6 cellular contexts compared by ENCODE assay signal in genomic region chr9:71508134-71508533, GRCh38.
DNase-seq lines count a peak whose midpoint lies in the region; ATAC-seq and TF ChIP-seq lines count a peak whose summit lies in the region.
"Not testable (repeated sequence)": the region's sequence is repeated elsewhere in the genome, so short reads cannot be mapped to it uniquely, and the experiment has no call there.

No MANE protein-coding gene starts in this region.

- not testable (repeated sequence) for H3K9me3 Mint-ChIP-seq in MCF 10A (ENCODE audit: unreplicated experiment)

- not testable (repeated sequence) for H3K36me3 ChIP-seq in mucosa of descending colon (ENCODE audit: low read depth)

- H3K4me1 ChIP-seq in mucosa of descending colon (ENCODE audit: low read depth): not testable (repeated sequence)

- TF ChIP-seq CTCF in MCF 10A (IDR thresholded peaks at IDR 0.05; ENCODE audit: unreplicated experiment); epithelial cell of proximal tubule (conservative IDR thresholded peaks at IDR 0.05; ENCODE audit: low read depth, low read length); mucosa of descending colon (IDR thresholded peaks at IDR 0.05): not testable (repeated sequence)

- H3K4me3 ChIP-seq in epithelial cell of proximal tubule (ENCODE audit: low read depth, low read length); mucosa of descending colon: not testable (repeated sequence)

- POLR2A ChIA-PET in MCF 10A (lab: Yijun Ruan, JAX): interaction anchor here (1.4 kb wide), 1 partner anchor 13 kb away, joined by 5 read pairs; no protein-coding TSS in a partner anchor

- intact Hi-C loops in MCF 10A (cut with micrococcal nuclease); mucosa of descending colon (cut with DNase I, micrococcal nuclease): not testable (repeated sequence)

- H3K27ac Mint-ChIP-seq in MCF 10A (ENCODE audit: low read depth, unreplicated experiment): peak overlapping the region; percentile 74

- not testable (repeated sequence) for H3K9me3 ChIP-seq in mucosa of descending colon

- H3K4me3 Mint-ChIP-seq in MCF 10A (ENCODE audit: unreplicated experiment): not testable (repeated sequence)

- H3K4me1 Mint-ChIP-seq in MCF 10A (ENCODE audit: insufficient read depth, unreplicated experiment): peaks cover 20% of the 10 kb centered on the region

- peak; percentile 61 for ATAC-seq in mucosa of descending colon

- H3K27me3 Mint-ChIP-seq in MCF 10A (ENCODE audit: insufficient read depth, unreplicated experiment): not testable (repeated sequence)

- CTCF ChIA-PET in MCF 10A (lab: Yijun Ruan, JAX): interaction anchor here (0.5 to 2.9 kb wide), 5 partner anchors 17 to 301 kb away, joined by 3 to 11 read pairs (median 4); partner anchors contain the start of gene CEMIP2

- H3K36me3 Mint-ChIP-seq in MCF 10A (ENCODE audit: insufficient read depth, unreplicated experiment): not testable (repeated sequence)

- not testable (repeated sequence) for BruUV-seq in MCF 10A (replicated peaks; lab: Mats Ljungman, UMichigan)

- in situ Hi-C loops in Caki2 (cut with HindIII; ENCODE audit: low pct_unique_long_range_greater_than_20kb, low sequenced_read_pairs): not testable (repeated sequence)

- DNase-seq in Caki2 (ENCODE audit: low read depth): peak; percentile 62
- DNase-seq in MCF 10A (ENCODE audit: unreplicated experiment); mucosa of descending colon: not testable (repeated sequence)
- peak; percentile 61 for DNase-seq in epithelial cell of proximal tubule (ENCODE audit: low read depth)
- peak; percentile 65 for DNase-seq in kidney glomerular epithelial cell (lab: John Stamatoyannopoulos, UW)
- peak; percentile 96 for DNase-seq in renal cortical epithelial cell (ENCODE audit: low read depth)
